8 cellular contexts compared by ENCODE assay signal in the genomic region with DNA sequence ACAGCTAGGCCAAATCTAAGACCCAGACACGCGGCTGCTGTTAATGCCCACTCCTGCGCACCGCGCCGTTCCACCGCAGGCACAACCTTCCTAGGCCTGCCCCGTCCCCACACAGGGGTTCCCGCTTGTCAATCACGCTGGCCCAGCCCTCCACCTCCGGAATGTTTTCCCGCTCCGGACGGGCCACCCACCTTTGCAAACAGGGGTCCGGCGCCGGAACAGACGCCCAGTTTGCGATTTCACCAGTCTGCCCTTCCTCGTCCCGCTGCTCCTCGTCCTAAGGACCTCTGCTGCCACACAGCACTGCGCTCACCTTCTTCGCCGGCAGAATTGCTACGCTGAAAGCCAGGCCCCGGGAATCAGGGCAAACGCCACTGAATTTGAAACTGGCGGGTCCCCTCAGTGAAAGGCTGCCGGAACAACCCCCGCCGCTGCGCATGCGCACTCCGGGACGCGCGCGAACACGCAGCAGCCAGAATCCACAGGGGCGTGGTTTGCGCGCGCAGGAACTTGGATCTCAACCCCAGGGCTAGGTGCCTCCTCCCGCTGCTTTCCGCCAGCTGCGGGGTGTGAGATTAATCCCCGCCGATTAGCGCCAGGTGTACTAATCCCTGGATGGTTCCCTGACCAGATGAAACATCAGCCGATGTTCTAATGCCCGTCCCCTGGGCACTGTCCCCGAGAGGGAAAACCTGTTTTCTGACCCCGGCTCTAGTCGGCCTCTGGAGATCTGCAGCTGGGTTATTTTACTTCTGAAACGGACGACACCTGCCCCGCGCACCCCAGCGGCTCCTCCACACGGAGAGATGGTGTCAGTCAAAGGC.
DNase-seq lines count a peak whose midpoint lies in the region; ATAC-seq, FAIRE-seq and TF ChIP-seq lines count a peak whose summit lies in the region.
"Not testable (repeated sequence)": the region's sequence is repeated elsewhere in the genome, so short reads cannot be mapped to it uniquely, and the experiment has no call there.

No MANE protein-coding gene starts in this region.

- H2AFZ ChIP-seq in hepatocyte = peak overlapping the region; percentile 89

- H3K36me3 ChIP-seq in hepatocyte (replicated peaks; ENCODE audit: insufficient read depth, low read depth); vagina: not testable (repeated sequence)

- not testable (repeated sequence) for H4K20me1 ChIP-seq in hepatocyte (ENCODE audit: insufficient read depth, poor library complexity, severe bottlenecking)

- not testable (repeated sequence) for TF ChIP-seq POLR2A in vagina (IDR thresholded peaks at IDR 0.05)

- H3K9me3 ChIP-seq in hepatocyte (ENCODE audit: low read depth); vagina: not testable (repeated sequence)

- TF ChIP-seq CTCF in hepatocyte (IDR thresholded peaks at IDR 0.05; ENCODE audit: poor library complexity); vagina (IDR thresholded peaks at IDR 0.05): not testable (repeated sequence)

- DNase-seq in GM18507 (ENCODE audit: extremely low spot score, insufficient read length, low read depth) (peak; percentile 29), NCI-H1694 treated with DMSO at 0.1 percent for 48 hours (lab: John Stamatoyannopoulos, UW) (peak; percentile 79), T-helper 2 cell (peak; percentile 82 to 92 (median 88)), anterior cingulate cortex (lab: John Stamatoyannopoulos, UW) (peak in 57 of 58 donors; percentile 25 to 87 (median 68)), hepatocyte (ENCODE audit: low spot score) (peak; percentile 88), renal cortical epithelial cell (ENCODE audit: low read depth) (peak; percentile 61)
- DNase-seq in vagina (ENCODE audit: extremely low spot score in 2 of 2) = not testable (repeated sequence)

- intact Hi-C loops in vagina (cut with DNase I) = not testable (repeated sequence)

- H3K27me3 ChIP-seq in hepatocyte, vagina: not testable (repeated sequence)

- H3K4me2 ChIP-seq in hepatocyte = peak overlapping the region; percentile 92

- peak overlapping the region; percentile 77 for H3K27ac ChIP-seq in hepatocyte
- not testable (repeated sequence) for H3K27ac ChIP-seq in vagina

- peak overlapping the region; percentile 71 for H3K4me3 ChIP-seq in hepatocyte
- H3K4me3 ChIP-seq in vagina = peak overlapping the region; percentile 60 to 62

- under 1% methylated on average over 61 of the region's 61 CpGs for WGBS in hepatocyte (ENCODE audit: low lambda C conversion rate, missing lambda C conversion rate)

- peak; percentile 67 for FAIRE-seq in GM18507 (lab: Jason Lieb, UNC)

- H3K79me2 ChIP-seq in hepatocyte = not testable (repeated sequence)

- ATAC-seq in HG02938 (IDR thresholded peaks at IDR 0.05; ENCODE audit: unreplicated experiment) = peak; percentile 54

- H3K4me1 ChIP-seq in hepatocyte (ENCODE audit: insufficient read depth); vagina: not testable (repeated sequence)

- H3K9me2 ChIP-seq in hepatocyte (replicated peaks; ENCODE audit: insufficient read depth) = not testable (repeated sequence)
